Comparison of ENCODE assay signal across 8 cellular contexts in the genomic region with DNA sequence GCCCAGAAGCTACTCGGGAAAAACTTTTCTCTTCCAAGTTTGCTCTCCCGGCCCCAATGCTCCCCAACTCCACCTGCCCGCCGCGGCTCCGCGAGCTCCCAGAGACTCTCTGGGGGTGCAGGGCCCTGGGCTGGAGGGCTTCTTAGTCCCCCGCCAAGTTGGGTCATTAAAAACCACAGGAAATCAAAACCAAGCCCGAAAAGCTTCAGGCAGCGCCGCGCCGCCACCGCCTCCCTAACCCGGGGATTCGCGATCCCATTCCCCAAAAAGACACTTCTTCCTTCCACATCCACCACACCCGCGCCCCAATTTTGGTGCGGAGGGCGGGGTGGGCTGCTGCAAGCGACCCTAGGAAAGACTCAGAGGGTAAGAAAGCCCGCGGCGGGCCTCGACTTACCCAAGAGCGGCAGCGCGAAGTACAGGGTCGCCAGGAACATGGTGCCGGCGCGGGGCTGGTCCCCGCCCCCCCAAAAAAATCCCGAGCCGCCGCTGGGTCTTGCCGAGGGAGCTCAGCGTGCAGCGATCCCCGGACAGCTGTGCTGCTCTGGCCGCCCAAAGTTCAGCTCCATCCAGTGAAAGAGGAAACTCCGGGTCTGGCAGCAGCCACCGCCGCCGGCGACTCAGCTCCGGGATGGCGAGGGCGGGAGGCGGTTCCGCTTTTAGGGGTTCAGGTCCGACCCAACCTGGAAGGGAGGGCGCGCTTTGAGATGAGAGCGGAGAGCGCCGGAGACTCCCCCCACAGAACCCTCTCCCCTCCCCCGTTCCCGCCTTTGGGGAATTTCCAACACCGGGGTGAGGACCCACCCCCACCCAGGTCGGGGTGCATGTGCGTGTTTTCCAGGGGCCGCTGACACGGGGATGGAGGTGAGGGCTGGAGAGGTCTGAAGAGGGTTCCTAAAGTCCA. TPM values are rescaled to one million over a fixed set of nuclear protein-coding genes. Genes with fewer than 3 reads are reported as not detected.
DNase-seq lines count a peak whose midpoint lies in the region; ATAC-seq and TF ChIP-seq lines count a peak whose summit lies in the region.

No MANE protein-coding gene starts in this region.

- intact Hi-C loops in mucosa of descending colon (cut with DNase I, micrococcal nuclease) = no loop called here

- 0% methylated on average over 63 to 65 of the region's 65 CpGs for WGBS in ectodermal cell, 2 experiments

- peaks cover 84% of the 10 kb centered on the region for H3K27me3 ChIP-seq in ectodermal cell (ENCODE audit: control insufficient read depth, insufficient read depth, low read length, poor library complexity, severe bottlenecking)

- ATAC-seq in mucosa of descending colon = peak; percentile 20
- no peak for ATAC-seq in HG03565 (IDR thresholded peaks at IDR 0.05; ENCODE audit: unreplicated experiment)

- H3K27ac ChIP-seq in ectodermal cell (ENCODE audit: insufficient read depth, low read depth, low read length, poor library complexity, severe bottlenecking) = no peak overlapping the region

- peak overlapping the region; percentile 56 for H3K4me3 ChIP-seq in ectodermal cell (ENCODE audit: insufficient read depth, low read depth, low read length)
- no peak overlapping the region for H3K4me3 ChIP-seq in mucosa of descending colon

- DNase-seq in A172 (ENCODE audit: low spot score) (peak; percentile 10), HCEC 1CT (peak; percentile 38), mucosa of descending colon (peak in 1 of 3 donors; percentile 7), pons (ENCODE audit: low spot score) (no peak), inferior parietal cortex (ENCODE audit: extremely low spot score) (no peak)
- DNase-seq in activated T-cell treated with anti-CD3 and anti-CD28 coated beads, Interleukin-2, amount 50 U/mL, for 1 hour = no peak

- H3K4me1 ChIP-seq in ectodermal cell (ENCODE audit: control insufficient read depth, insufficient read depth, low read length) (peaks cover 16% of the 10 kb centered on the region), mucosa of descending colon (ENCODE audit: low read depth) (peaks cover 5% of the 10 kb centered on the region)

- H3K36me3 ChIP-seq in ectodermal cell (ENCODE audit: control insufficient read depth, insufficient read depth, low read length) (no peaks in the 10 kb centered on the region), mucosa of descending colon (ENCODE audit: low read depth) (no peaks in the 10 kb centered on the region)

- TF ChIP-seq CTCF in mucosa of descending colon (IDR thresholded peaks at IDR 0.05) = no peak

- H3K9me3 ChIP-seq in ectodermal cell (ENCODE audit: control insufficient read depth, low read length) (no peaks in the 10 kb centered on the region), mucosa of descending colon (no peaks in the 10 kb centered on the region)

RNA-seq across cellular contexts. Expression of gene GFRA1, which starts 1.2 kb away (rescaled TPM):
- 21.3 and 38.0 TPM in 2 replicates for total RNA-seq in A172 (2014; rRNA removed; shearing (Covaris generic))
- 4.5 TPM for polyA plus RNA-seq in ectodermal cell (2013, experiment 1 of 4)
- 5.5 TPM for polyA plus RNA-seq in ectodermal cell (2013, experiment 2 of 4)
- polyA plus RNA-seq in ectodermal cell (2013, experiment 3 of 4) = 3.5 TPM
- polyA plus RNA-seq in ectodermal cell (2013, experiment 4 of 4) = 5.4 TPM
- total RNA-seq in mucosa of descending colon = 10 to 100 TPM in 1 of 3 donors, 1 to 10 TPM in 2; 2.2 to 32.2 (median 4.1) TPM

RNA-seq across cellular contexts. Expression of gene CCDC172, which starts 52.4 kb away (rescaled TPM):
- total RNA-seq in A172 (2014; rRNA removed; shearing (Covaris generic)) = not detected in 2 replicates
- not detected for polyA plus RNA-seq in ectodermal cell (2013, experiment 1 of 4)
- polyA plus RNA-seq in ectodermal cell (2013, experiment 2 of 4) = not detected
- polyA plus RNA-seq in ectodermal cell (2013, experiment 3 of 4) = not detected
- polyA plus RNA-seq in ectodermal cell (2013, experiment 4 of 4) = not detected
- total RNA-seq in mucosa of descending colon = not detected

Comparison
In these comparisons a context has a peak if more than half of its experiments do, and no peak if none do; other contexts are left out.
1. DNase-seq: peak in A172 (single experiment) and HCEC 1CT (single experiment); none in pons (single experiment), activated T-cell treated with anti-CD3 and anti-CD28 coated beads, Interleukin-2, amount 50 U/mL, for 1 hour (single experiment) and inferior parietal cortex (single experiment).